Comparison of ENCODE assay signal across 9 cellular contexts in the genomic region with DNA sequence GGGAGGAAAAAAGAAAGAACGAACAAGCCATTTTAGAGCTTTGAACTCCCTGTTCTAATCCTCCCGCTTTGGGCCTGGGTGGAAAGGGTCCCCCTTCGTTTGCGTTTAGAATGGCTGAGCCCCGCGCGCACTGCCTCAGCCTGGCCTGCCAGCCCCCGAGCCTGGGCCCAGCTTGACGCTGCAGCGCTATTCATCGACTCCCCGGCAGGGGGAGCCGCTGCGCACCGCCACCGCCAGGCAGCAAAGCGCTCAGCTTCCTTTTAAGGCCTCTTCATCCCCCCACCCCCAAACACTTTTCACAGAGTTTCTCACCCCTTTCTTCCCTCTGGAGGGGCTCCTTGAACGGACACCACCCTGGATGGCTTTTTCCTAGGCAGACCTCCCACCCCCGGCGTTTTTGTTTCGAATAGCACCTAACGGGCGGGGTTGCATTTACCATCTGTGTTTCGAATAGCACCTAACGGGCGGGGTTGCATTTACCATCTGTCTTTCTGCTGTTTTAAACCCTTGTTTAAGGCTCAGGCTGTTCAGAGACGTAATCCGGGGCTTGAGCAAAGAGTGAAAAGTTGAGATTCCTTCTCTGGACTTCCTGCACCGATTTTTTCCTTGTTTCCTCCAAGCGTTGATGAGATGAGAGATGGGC. TPM values are rescaled to one million over a fixed set of nuclear protein-coding genes. Genes with fewer than 3 reads are reported as not detected.
DNase-seq lines count a peak whose midpoint lies in the region; ATAC-seq, FAIRE-seq and TF ChIP-seq lines count a peak whose summit lies in the region.
"Had no signal": no experiment of that assay in that cellular context is flagged by ENCODE, and none has a peak within 500 bp of the region (broad histone marks: within the 10 kb centered on the region; RNA-seq: fewer than 3 reads in every experiment).

No MANE protein-coding gene starts in this region.

- peaks cover 4% of the 10 kb centered on the region for H3K36me3 Mint-ChIP-seq in neural progenitor cell

- H3K9me3 ChIP-seq in H1 (ENCODE audit: insufficient read depth in 2 of 2, low read depth in 1 of 2, low read length in 1 of 2) (peaks cover 9 to 24% of the 10 kb centered on the region in 2 experiments), neural progenitor cell (ENCODE audit: low read depth) (no peaks in the 10 kb centered on the region), PC-3 (ENCODE audit: low read length) (no peaks in the 10 kb centered on the region)

- CTCF ChIA-PET in H1 (lab: Charles Lee; ENCODE audit: partially characterized antibody) (interaction anchor here (0.6 to 3.5 kb wide), 47 partner anchors 9 to 353 kb away, joined by 3 to 37 read pairs (median 4); no protein-coding TSS in a partner anchor), PC-3 (lab: Charles Lee) (no interaction called here)

- H2AFZ ChIP-seq in H1 (ENCODE audit: low read length) (no peak overlapping the region), neural progenitor cell (replicated peaks) (no peak overlapping the region), PC-3 (ENCODE audit: low read length) (no peak overlapping the region)

- no peaks in the 10 kb centered on the region for H3K23me2 ChIP-seq in H1 (ENCODE audit: low read depth, low read length)

- no peak overlapping the region for H3K14ac ChIP-seq in H1 (ENCODE audit: insufficient read length)

- H3K27me3 ChIP-seq in H1 (replicated peaks in 1 of 4; ENCODE audit: control insufficient read depth in 3 of 4, extremely low read depth in 1 of 4, insufficient read depth in 3 of 4, low read length in 3 of 4), result peaks cover 0 to 2% (median 0%) of the 10 kb centered on the region in 4 experiments; a peak in 2 of 7 replicates
- H3K27me3 ChIP-seq in neural progenitor cell, result peaks cover 43% of the 10 kb centered on the region
- no peaks in the 10 kb centered on the region for H3K27me3 ChIP-seq in PC-3 (ENCODE audit: low read length)

- DNase-seq in GM03348 (ENCODE audit: low spot score) (peak; percentile 79), RPMI8226 (peak; percentile 43), H1 (ENCODE audit: low read depth in 1 of 2, low spot score in 2 of 2) (peak; percentile 29 to 95), neural progenitor cell (ENCODE audit: low spot score) (peak; percentile 74), PC-3 (no peak), SW480 (ENCODE audit: low spot score) (no peak), NOMO-1 (lab: John Stamatoyannopoulos, UW; ENCODE audit: unreplicated experiment in 2 of 2) (no peak)

- H3K18ac ChIP-seq in H1 (ENCODE audit: extremely low read depth, low read length), result no peak overlapping the region

- no peak overlapping the region for H3K4ac ChIP-seq in H1 (replicated peaks; ENCODE audit: insufficient read length, low read depth, low read length)

- H2BK15ac ChIP-seq in H1 (ENCODE audit: low read length), result no peak overlapping the region

- H3K4me1 Mint-ChIP-seq in neural progenitor cell, result peaks cover 25% of the 10 kb centered on the region

- H3F3A ChIP-seq in neural progenitor cell (ENCODE audit: low read depth), result no peaks in the 10 kb centered on the region
- no peaks in the 10 kb centered on the region for H3F3A ChIP-seq in PC-3 (ENCODE audit: low read length, unreplicated experiment)

- no peak overlapping the region for H3K27ac Mint-ChIP-seq in neural progenitor cell

- H4K5ac ChIP-seq in H1 (ENCODE audit: insufficient read length, low read depth, low read length), result no peak overlapping the region

- no peak for TF ChIP-seq EP300 in H1 (IDR thresholded peaks at IDR 0.05; ENCODE audit: borderline replicate concordance in 1 of 2, low read depth in 2 of 2, low read length in 2 of 2)

- peak; percentile 87 to 95 (median 89) for TF ChIP-seq CTCF in H1 (IDR thresholded peaks at IDR 0.05; ENCODE audit: control extremely low read depth in 1 of 3, insufficient read depth in 1 of 3, low read depth in 1 of 3, low read length in 3 of 3)
- peak; percentile 88 for TF ChIP-seq CTCF in neural progenitor cell (IDR thresholded peaks at IDR 0.05)
- no peak for TF ChIP-seq CTCF in PC-3 (conservative IDR thresholded peaks at IDR 0.05; ENCODE audit: low read depth, low read length)

- H3K79me2 ChIP-seq in H1 (ENCODE audit: control insufficient read depth in 1 of 2, insufficient read depth in 2 of 2, low read length in 2 of 2) (no peaks in the 10 kb centered on the region), neural progenitor cell (ENCODE audit: low read depth) (no peaks in the 10 kb centered on the region), PC-3 (ENCODE audit: low read length) (no peaks in the 10 kb centered on the region)

- no peak overlapping the region for H2AK5ac ChIP-seq in H1 (ENCODE audit: low read depth, low read length)

- no peak overlapping the region for H3K4me3 Mint-ChIP-seq in neural progenitor cell

- H3K4me2 ChIP-seq in H1 (ENCODE audit: insufficient read depth in 1 of 2, low read depth in 2 of 2, low read length in 2 of 2), result no peak overlapping the region
- no peak overlapping the region for H3K4me2 ChIP-seq in neural progenitor cell
- H3K4me2 ChIP-seq in PC-3 (ENCODE audit: low read length), result no peak overlapping the region

- H3K36me3 ChIP-seq in H1 (ENCODE audit: control insufficient read depth in 2 of 4, insufficient read depth in 4 of 4, low read length in 3 of 4) (no peaks in the 10 kb centered on the region), neural progenitor cell (no peaks in the 10 kb centered on the region), PC-3 (ENCODE audit: low read depth, low read length) (no peaks in the 10 kb centered on the region)

- H4K20me1 ChIP-seq in H1 (replicated peaks in 1 of 2; ENCODE audit: control insufficient read depth in 1 of 2, insufficient read depth in 2 of 2, low read length in 2 of 2) (no peaks in the 10 kb centered on the region), neural progenitor cell (ENCODE audit: low read depth) (no peaks in the 10 kb centered on the region), PC-3 (ENCODE audit: low read length) (no peaks in the 10 kb centered on the region)

- H3K4me1 ChIP-seq in H1 (replicated peaks in 1 of 4; ENCODE audit: control insufficient read depth in 3 of 4, insufficient read depth in 4 of 4, low read length in 3 of 4), result 0 out of 7 replicates have a peak, but pooled peaks cover 0 to 2% (median 0%) of the 10 kb centered on the region in 4 experiments
- no peaks in the 10 kb centered on the region for H3K4me1 ChIP-seq in neural progenitor cell
- no peaks in the 10 kb centered on the region for H3K4me1 ChIP-seq in PC-3 (ENCODE audit: insufficient read depth, low read length)

- WGBS in H1 (ENCODE audit: extremely low coverage in 1 of 2, insufficient coverage in 1 of 2, insufficient read length in 1 of 2, insufficient replicate concordance in 2 of 2, low coverage in 1 of 2, low lambda C conversion rate in 2 of 2, missing lambda C conversion rate in 1 of 2), 2 experiments, result 38% methylated on average over 28 of the region's 30 CpGs; no CpG with 5 or more reads in 1 of the 2 experiments

- FAIRE-seq in H1 (lab: Jason Lieb, UNC), result peak; percentile 39

- ATAC-seq in PC-3, result no peak
- ATAC-seq in GM21367 (IDR thresholded peaks at IDR 0.05; ENCODE audit: unreplicated experiment), result no peak

- peaks cover 20% of the 10 kb centered on the region for H3K27me3 Mint-ChIP-seq in neural progenitor cell (ENCODE audit: insufficient read depth, low read depth)

- H2BK5ac ChIP-seq in H1 (ENCODE audit: low read depth, low read length), result no peak overlapping the region

- TF ChIP-seq POLR2A in H1 (IDR thresholded peaks at IDR 0.05; ENCODE audit: control extremely low read depth in 1 of 2, low read depth in 2 of 2, low read length in 2 of 2), result no peak

- H3K4me3 ChIP-seq in H1 (ENCODE audit: extremely low read depth in 1 of 4, insufficient read depth in 2 of 4, low read depth in 3 of 4, low read length in 4 of 4) (no peak overlapping the region), neural progenitor cell (no peak overlapping the region), PC-3 (ENCODE audit: low read length) (no peak overlapping the region)

- peak; percentile 59 to 73 for TF ChIP-seq RAD21 in H1 (IDR thresholded peaks at IDR 0.05 in 1 of 2, conservative IDR thresholded peaks at IDR 0.05 in 1 of 2; ENCODE audit: low read depth in 2 of 2, low read length in 2 of 2)

- peaks cover 30% of the 10 kb centered on the region for H3K9me3 Mint-ChIP-seq in neural progenitor cell

- no peaks in the 10 kb centered on the region for H3K79me1 ChIP-seq in H1 (ENCODE audit: low read depth, low read length)

- H4K8ac ChIP-seq in H1 (ENCODE audit: extremely low read depth, insufficient read depth, low read length), result no peak overlapping the region

- no peak overlapping the region for H3K56ac ChIP-seq in H1 (replicated peaks; ENCODE audit: insufficient read length, low read depth, low read length)

- POLR2A ChIA-PET in H1 (lab: Charles Lee; ENCODE audit: partially characterized antibody), result interaction anchor here (1.3 kb wide), 1 partner anchor 55 kb away, joined by 4 read pairs; no protein-coding TSS in a partner anchor
- POLR2A ChIA-PET in PC-3 (lab: Charles Lee; ENCODE audit: unreplicated experiment), result no interaction called here

- H2BK20ac ChIP-seq in H1 (ENCODE audit: low read length), result no peak overlapping the region

- H4K91ac ChIP-seq in H1 (replicated peaks; ENCODE audit: insufficient read length, low read length), result no peak overlapping the region

- intact Hi-C loops in PC-3 (cut with micrococcal nuclease), result no loop called here

- H3K23ac ChIP-seq in H1 (ENCODE audit: insufficient read length), result no peak overlapping the region

- no peak overlapping the region for H2BK12ac ChIP-seq in H1 (ENCODE audit: low read depth, low read length)

- H3K9me2 ChIP-seq in PC-3 (replicated peaks; ENCODE audit: low read length), result no peaks in the 10 kb centered on the region

- no peak overlapping the region for H2BK120ac ChIP-seq in H1 (replicated peaks; ENCODE audit: low read depth, low read length)

- no peak overlapping the region for H3K27ac ChIP-seq in H1 (ENCODE audit: low read depth, low read length)
- no peak overlapping the region for H3K27ac ChIP-seq in neural progenitor cell
- H3K27ac ChIP-seq in PC-3 (ENCODE audit: low read length), result no peak overlapping the region

- BruUV-seq in PC-3 (replicated peaks; lab: Mats Ljungman, UMichigan), result no TSS peak

- H3K9ac ChIP-seq in H1 (replicated peaks in 1 of 4; ENCODE audit: extremely low read depth in 1 of 4, low read depth in 3 of 4, low read length in 3 of 4) (no peak overlapping the region), neural progenitor cell (no peak overlapping the region), PC-3 (ENCODE audit: low read length) (no peak overlapping the region)

TF ChIP-seq in H1, 55 proteins besides CTCF, POLR2A, EP300 and RAD21 (continues in another document):
- TF ChIP-seq SP4 (IDR thresholded peaks at IDR 0.05; ENCODE audit: low read length) (no peak), EGR1 (IDR thresholded peaks at IDR 0.05; ENCODE audit: borderline replicate concordance, low read depth, low read length) (no peak)

RNA-seq across cellular contexts. Expression of gene PIWIL1, which starts 56.4 kb away (rescaled TPM):
- total RNA-seq in H1 (2021; fragmentation: NEBNext Ultra II Directional; extraction: Animal tissue kit (Norgen Biotek cat#: 25700)), result not detected in 2 replicates
- polyA plus RNA-seq in H1 (2011; rRNA removed), result 0.02 TPM in 1 of 2 replicates, not detected in the other
- polyA plus RNA-seq in H1 (2011; cell fraction: cytosol; rRNA removed), result not detected
- not detected for polyA plus RNA-seq in H1 (2011; cell fraction: nucleus; rRNA removed)
- polyA plus RNA-seq in H1 (2012, experiment 1 of 2), result not detected in 4 replicates
- polyA plus RNA-seq in H1 (2012, experiment 2 of 2), result not detected
- polyA plus RNA-seq in H1 (2013, experiment 1 of 2), result not detected
- polyA plus RNA-seq in H1 (2013, experiment 2 of 2), result not detected
- polyA minus RNA-seq in H1 (2011; rRNA and poly(A)+ RNA removed), result not detected in 2 replicates
- polyA minus RNA-seq in H1 (2011; cell fraction: cytosol; rRNA and poly(A)+ RNA removed), result not detected
- polyA minus RNA-seq in H1 (2011; cell fraction: nucleus; rRNA and poly(A)+ RNA removed), result not detected
- total RNA-seq in neural progenitor cell (ENCODE audit: low replicate concordance), result not detected in 2 replicates
- not detected in 2 replicates for total RNA-seq in PC-3 (2014; rRNA removed)
- total RNA-seq: LHCN-M2 had no signal

Comparison
In these comparisons a context has a peak if more than half of its experiments do, and no peak if none do; other contexts are left out.
1. DNase-seq: peak in GM03348 (single experiment), RPMI8226 (single experiment), H1 (2 of 2) and neural progenitor cell (single experiment); none in PC-3 (single experiment), SW480 (single experiment) and NOMO-1 (0 of 2).